16 cellular contexts compared by ENCODE assay signal in the genomic region with DNA sequence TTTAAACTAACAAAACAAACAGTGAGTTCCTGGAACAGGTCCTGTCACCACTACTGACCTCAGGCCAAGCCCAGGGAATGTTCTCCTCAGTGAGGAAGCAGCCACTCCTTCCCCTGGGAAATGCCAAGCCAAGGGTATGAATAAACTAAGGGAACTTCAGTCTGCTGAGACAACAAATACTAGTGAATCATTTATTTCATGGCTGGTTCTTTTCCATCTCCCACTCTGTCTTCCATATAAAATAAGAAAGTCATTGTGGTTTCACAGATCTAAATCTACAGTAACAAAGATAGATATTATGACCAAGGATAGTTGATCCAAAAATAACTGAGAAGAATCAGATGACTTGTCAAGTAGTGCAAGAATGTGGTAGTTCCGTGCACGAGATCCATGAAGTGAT.
DNase-seq lines count a peak whose midpoint lies in the region; ATAC-seq and TF ChIP-seq lines count a peak whose summit lies in the region.
"Had no signal": no experiment of that assay in that cellular context is flagged by ENCODE, and none has a peak within 500 bp of the region (broad histone marks: within the 10 kb centered on the region; RNA-seq: fewer than 3 reads in every experiment).

No MANE protein-coding gene starts in this region.

- no peak overlapping the region for H3K14ac ChIP-seq in mesenchymal stem cell (ENCODE audit: low read length in 2 of 2)

- H2BK15ac ChIP-seq in mesenchymal stem cell (ENCODE audit: low read depth, poor library complexity, severe bottlenecking) = no peak overlapping the region

- no peak overlapping the region for H3K4me2 ChIP-seq in mesenchymal stem cell (ENCODE audit: low read length, poor library complexity, severe bottlenecking)

- no peaks in the 10 kb centered on the region for H3K4me1 Mint-ChIP-seq in activated naive CD4-positive, alpha-beta T cell treated with anti-CD3 and anti-CD28 coated beads, Interleukin-2, amount 10 ng/mL, durations not matched to agents 7 days and 5 days
- H3K4me1 Mint-ChIP-seq: neural crest cell had no signal

- no peaks in the 10 kb centered on the region for H3K79me1 ChIP-seq in mesenchymal stem cell (replicated peaks; ENCODE audit: low read length, poor library complexity, severe bottlenecking)

- H4K8ac ChIP-seq in mesenchymal stem cell (ENCODE audit: low read length) = no peak overlapping the region

- H3K27me3 ChIP-seq in mesenchymal stem cell (ENCODE audit: control insufficient read depth in 1 of 2, insufficient read depth in 1 of 2, low read length in 2 of 2) (no peaks in the 10 kb centered on the region), suprapubic skin (no peaks in the 10 kb centered on the region)
- H3K27me3 ChIP-seq: BE2C, colonic mucosa had no signal

- no peaks in the 10 kb centered on the region for H3K27me3 Mint-ChIP-seq in activated naive CD4-positive, alpha-beta T cell treated with anti-CD3 and anti-CD28 coated beads, Interleukin-2, amount 10 ng/mL, durations not matched to agents 7 days and 5 days

- 67% methylated on average over 2 of the region's 2 CpGs for WGBS in mesenchymal stem cell
- WGBS in suprapubic skin = 47% methylated on average over 2 of the region's 2 CpGs

- intact Hi-C loops in mucosa of descending colon (cut with DNase I, micrococcal nuclease) = no loop called here

- no peak overlapping the region for H2BK12ac ChIP-seq in mesenchymal stem cell (ENCODE audit: low read length in 2 of 2)

- H2AFZ ChIP-seq in mesenchymal stem cell (ENCODE audit: low read depth, low read length) = no peak overlapping the region

- CTCF ChIA-PET in activated naive CD4-positive, alpha-beta T cell treated with anti-CD3 and anti-CD28 coated beads, Interleukin-2, amount 10 ng/mL, durations not matched to agents 7 days and 5 days (lab: Charles Lee) = no interaction called here

- H2BK120ac ChIP-seq in mesenchymal stem cell (ENCODE audit: low read depth, low read length) = no peak overlapping the region

- TF ChIP-seq POLR2A in suprapubic skin (IDR thresholded peaks at IDR 0.05) = no peak

- H3K9me3 Mint-ChIP-seq in activated naive CD4-positive, alpha-beta T cell treated with anti-CD3 and anti-CD28 coated beads, Interleukin-2, amount 10 ng/mL, durations not matched to agents 7 days and 5 days = no peaks in the 10 kb centered on the region

- no peaks in the 10 kb centered on the region for H3K4me1 ChIP-seq in mesenchymal stem cell (ENCODE audit: control insufficient read depth, insufficient read depth, low read depth, low read length)
- H3K4me1 ChIP-seq in suprapubic skin = no peaks in the 10 kb centered on the region
- no peaks in the 10 kb centered on the region for H3K4me1 ChIP-seq in mucosa of descending colon (ENCODE audit: low read depth)
- H3K4me1 ChIP-seq: BE2C, colonic mucosa had no signal

- no peaks in the 10 kb centered on the region for H3K36me3 Mint-ChIP-seq in activated naive CD4-positive, alpha-beta T cell treated with anti-CD3 and anti-CD28 coated beads, Interleukin-2, amount 10 ng/mL, durations not matched to agents 7 days and 5 days

- H3K9ac ChIP-seq in mesenchymal stem cell (ENCODE audit: low read length) = no peak overlapping the region

- TF ChIP-seq CTCF in cardiac fibroblast (IDR thresholded peaks at IDR 0.05; ENCODE audit: low read depth, low read length) (no peak), suprapubic skin (IDR thresholded peaks at IDR 0.05) (no peak), mucosa of descending colon (IDR thresholded peaks at IDR 0.05) (no peak)

- no peak overlapping the region for H2BK5ac ChIP-seq in mesenchymal stem cell (ENCODE audit: low read depth, low read length, poor library complexity, severe bottlenecking)

- H3K36me3 ChIP-seq in mesenchymal stem cell (ENCODE audit: control insufficient read depth in 1 of 2, insufficient read depth in 2 of 2, low read depth in 1 of 2, low read length in 2 of 2) = peaks cover 0 to 3% of the 10 kb centered on the region in 2 experiments
- H3K36me3 ChIP-seq in suprapubic skin = no peaks in the 10 kb centered on the region
- H3K36me3 ChIP-seq in mucosa of descending colon (ENCODE audit: low read depth) = no peaks in the 10 kb centered on the region
- H3K36me3 ChIP-seq: BE2C, colonic mucosa had no signal

- peak; percentile 75 for DNase-seq in AG08395 (ENCODE audit: low spot score)
- DNase-seq in M059J (ENCODE audit: low read depth) = peak; percentile 94
- peak; percentile 72 to 86 for DNase-seq in cardiac fibroblast (ENCODE audit: low read depth in 2 of 2)
- DNase-seq in mesenchymal stem cell = peak; percentile 71
- DNase-seq in NCI-H2081 (lab: John Stamatoyannopoulos, UW) = no peak
- DNase-seq in suprapubic skin (ENCODE audit: low spot score in 2 of 2) = no peak
- no peak for DNase-seq in activated naive CD4-positive, alpha-beta T cell treated with anti-CD3 and anti-CD28 coated beads, Interleukin-2, amount 10 ng/mL, durations not matched to agents 7 days and 5 days
- no peak for DNase-seq in mucosa of descending colon
- DNase-seq: activated gamma-delta T cell; BE2C; colonic mucosa; H7; NCI-H446; SHP77 treated with DMSO at 0.1 percent for 48 hours; stimulated activated naive CD4-positive, alpha-beta T cell had no signal

- H3K18ac ChIP-seq in mesenchymal stem cell (ENCODE audit: low read depth in 1 of 2, low read length in 2 of 2) = no peak overlapping the region

- no peak for TF ChIP-seq EP300 in suprapubic skin (IDR thresholded peaks at IDR 0.05)

- H3K27ac ChIP-seq in mesenchymal stem cell (ENCODE audit: low read length, poor library complexity, severe bottlenecking) (no peak overlapping the region), suprapubic skin (no peak overlapping the region)
- H3K27ac ChIP-seq: colonic mucosa had no signal

- no peak overlapping the region for H3K4me3 Mint-ChIP-seq in activated naive CD4-positive, alpha-beta T cell treated with anti-CD3 and anti-CD28 coated beads, Interleukin-2, amount 10 ng/mL, durations not matched to agents 7 days and 5 days
- H3K4me3 Mint-ChIP-seq: neural crest cell had no signal

- no peak overlapping the region for H3K23ac ChIP-seq in mesenchymal stem cell (ENCODE audit: low read length in 2 of 2)

- H3K4me3 ChIP-seq in cardiac fibroblast (replicated peaks in 1 of 2; ENCODE audit: low read depth in 2 of 2, low read length in 2 of 2) (no peak overlapping the region), mesenchymal stem cell (ENCODE audit: insufficient read depth in 1 of 2, low read depth in 1 of 2, low read length in 2 of 2) (no peak overlapping the region), suprapubic skin (no peak overlapping the region), mucosa of descending colon (no peak overlapping the region)
- H3K4me3 ChIP-seq: colonic mucosa had no signal

- no peak overlapping the region for H2AK5ac ChIP-seq in mesenchymal stem cell (ENCODE audit: low read length, severe bottlenecking)

- H4K91ac ChIP-seq in mesenchymal stem cell (ENCODE audit: low read length) = no peak overlapping the region

- H3K27ac Mint-ChIP-seq in activated naive CD4-positive, alpha-beta T cell treated with anti-CD3 and anti-CD28 coated beads, Interleukin-2, amount 10 ng/mL, durations not matched to agents 7 days and 5 days = no peak overlapping the region

- no peak overlapping the region for H3K4ac ChIP-seq in mesenchymal stem cell (ENCODE audit: low read depth in 1 of 2, low read length in 2 of 2)

- no peak for ATAC-seq in mucosa of descending colon

- no peaks in the 10 kb centered on the region for H3K9me3 ChIP-seq in mesenchymal stem cell (ENCODE audit: control insufficient read depth, low read length)
- H3K9me3 ChIP-seq in suprapubic skin = no peaks in the 10 kb centered on the region
- H3K9me3 ChIP-seq in mucosa of descending colon = no peaks in the 10 kb centered on the region
- H3K9me3 ChIP-seq: BE2C, colonic mucosa had no signal

Comparison
In these comparisons a context has a peak if more than half of its experiments do, and no peak if none do; other contexts are left out.
1. DNase-seq: peak in AG08395 (single experiment), M059J (single experiment), cardiac fibroblast (2 of 2) and mesenchymal stem cell (single experiment); none in NCI-H2081 (0 of 2), suprapubic skin (0 of 2), activated naive CD4-positive, alpha-beta T cell treated with anti-CD3 and anti-CD28 coated beads, Interleukin-2, amount 10 ng/mL, durations not matched to agents 7 days and 5 days (single experiment) and mucosa of descending colon (0 of 3).